In the genomic region with DNA sequence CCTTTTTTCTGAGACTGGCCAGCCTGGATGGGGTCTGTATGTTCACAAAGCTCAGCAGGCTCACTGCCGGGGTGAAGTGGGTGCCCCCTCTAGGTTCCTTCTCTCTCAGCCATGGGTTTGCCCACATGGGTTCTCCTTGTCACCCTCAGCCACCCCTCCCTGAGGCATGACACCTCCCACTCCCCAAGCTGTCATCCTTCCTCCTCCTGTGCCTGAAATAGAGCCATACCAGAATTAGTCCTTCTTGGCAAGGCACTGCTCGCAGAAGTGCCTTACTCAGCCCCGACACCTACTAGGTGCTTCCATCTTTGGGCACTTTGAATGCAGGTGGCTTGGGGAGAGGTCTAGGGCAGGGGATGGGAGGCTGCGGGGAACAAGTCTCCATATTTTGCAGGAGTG, we compare ENCODE assay signal across 13 cellular contexts.
A peak's percentile ranks its signal among the peaks of the same experiment; 100 is the strongest.
DNase-seq lines count a peak whose midpoint lies in the region; ATAC-seq, FAIRE-seq and TF ChIP-seq lines count a peak whose summit lies in the region.
"Had no signal": no experiment of that assay in that cellular context is flagged by ENCODE, and none has a peak within 500 bp of the region (broad histone marks: within the 10 kb centered on the region; RNA-seq: fewer than 3 reads in every experiment).

No MANE protein-coding gene starts in this region.

- H3K4me3 ChIP-seq in BLaER1 treated with 17β-estradiol and CSF1 and Interleukin-3, amounts not matched to agents 10 nM and 100 nM, result no peak overlapping the region
- H3K4me3 ChIP-seq in H1 (ENCODE audit: extremely low read depth in 1 of 4, insufficient read depth in 2 of 4, low read depth in 3 of 4, low read length in 4 of 4), result no peak overlapping the region
- no peak overlapping the region for H3K4me3 ChIP-seq in heart right ventricle
- H3K4me3 ChIP-seq: HAP-1 had no signal

- no peak overlapping the region for H3K56ac ChIP-seq in H1 (replicated peaks; ENCODE audit: insufficient read length, low read depth, low read length)

- intact Hi-C loops in heart right ventricle (cut with DNase I), result no loop called here

- H2AFZ ChIP-seq in H1 (ENCODE audit: low read length), result no peak overlapping the region

- no peak overlapping the region for H2BK5ac ChIP-seq in H1 (ENCODE audit: low read depth, low read length)

- no peak overlapping the region for H3K9ac ChIP-seq in BLaER1 treated with 17β-estradiol and CSF1 and Interleukin-3, amounts not matched to agents 10 nM and 100 nM
- no peak overlapping the region; a peak in 1 of 7 replicates for H3K9ac ChIP-seq in H1 (replicated peaks in 1 of 4; ENCODE audit: extremely low read depth in 1 of 4, low read depth in 3 of 4, low read length in 3 of 4)

- peaks cover 21 to 86% (median 74%) of the 10 kb centered on the region in 10 experiments for H3K4me1 ChIP-seq in BLaER1 treated with 17β-estradiol and CSF1 and Interleukin-3, amounts not matched to agents 10 nM and 100 nM
- H3K4me1 ChIP-seq in H1 (replicated peaks in 1 of 4; ENCODE audit: control insufficient read depth in 3 of 4, insufficient read depth in 4 of 4, low read length in 3 of 4), result no peaks in the 10 kb centered on the region; a peak in 3 of 7 replicates
- H3K4me1 ChIP-seq in heart right ventricle, result no peaks in the 10 kb centered on the region

- no peak overlapping the region for H2BK20ac ChIP-seq in H1 (ENCODE audit: low read length)

- no peak for TF ChIP-seq RAD21 in H1 (IDR thresholded peaks at IDR 0.05 in 1 of 2, conservative IDR thresholded peaks at IDR 0.05 in 1 of 2; ENCODE audit: low read depth in 2 of 2, low read length in 2 of 2)

- H4K20me1 ChIP-seq in BLaER1 treated with 17β-estradiol and CSF1 and Interleukin-3, amounts not matched to agents 10 nM and 100 nM, result no peaks in the 10 kb centered on the region
- no peaks in the 10 kb centered on the region for H4K20me1 ChIP-seq in H1 (replicated peaks in 1 of 2; ENCODE audit: control insufficient read depth in 1 of 2, insufficient read depth in 2 of 2, low read length in 2 of 2)

- DNase-seq in H1 (ENCODE audit: low read depth in 1 of 2, low spot score in 2 of 2) (no peak), putamen (ENCODE audit: low spot score) (peak; percentile 57), GM19240 (ENCODE audit: insufficient read length, low spot score) (no peak), heart right ventricle (no peak), GM10248 (ENCODE audit: extremely low spot score) (no peak)
- DNase-seq: CD4-positive, alpha-beta T cell; DMS153; DMS79; GDM1 had no signal

- H2AK5ac ChIP-seq in H1 (ENCODE audit: low read depth, low read length), result no peak overlapping the region

- H4K91ac ChIP-seq in H1 (replicated peaks; ENCODE audit: insufficient read length, low read length), result no peak overlapping the region

- no peak overlapping the region for H2BK120ac ChIP-seq in H1 (replicated peaks; ENCODE audit: low read depth, low read length)

- peaks cover 0 to 5% (median 0%) of the 10 kb centered on the region in 11 experiments; a peak in 1 of 22 replicates for H3K36me3 ChIP-seq in BLaER1 treated with 17β-estradiol and CSF1 and Interleukin-3, amounts not matched to agents 10 nM and 100 nM
- H3K36me3 ChIP-seq in H1 (ENCODE audit: control insufficient read depth in 2 of 4, insufficient read depth in 4 of 4, low read length in 3 of 4) (no peaks in the 10 kb centered on the region), heart right ventricle (no peaks in the 10 kb centered on the region)
- H3K36me3 ChIP-seq: HAP-1 had no signal

- no peak overlapping the region for H4K5ac ChIP-seq in H1 (ENCODE audit: insufficient read length, low read depth, low read length)

- no peak for TF ChIP-seq CTCF in H1 (IDR thresholded peaks at IDR 0.05; ENCODE audit: control extremely low read depth in 1 of 3, insufficient read depth in 1 of 3, low read depth in 1 of 3, low read length in 3 of 3)
- TF ChIP-seq CTCF in heart right ventricle (IDR thresholded peaks at IDR 0.05), result no peak
- no peak for TF ChIP-seq CTCF in GM10248 (IDR thresholded peaks at IDR 0.05; ENCODE audit: control extremely low read depth, extremely low read depth, low read depth, missing control alignments)

- H3K27ac ChIP-seq in BLaER1 treated with 17β-estradiol and CSF1 and Interleukin-3, amounts not matched to agents 10 nM and 100 nM, result no peak overlapping the region
- no peak overlapping the region for H3K27ac ChIP-seq in H1 (ENCODE audit: low read depth, low read length)
- H3K27ac ChIP-seq in heart right ventricle, result no peak overlapping the region
- H3K27ac ChIP-seq: C4-2B had no signal

- H3K79me1 ChIP-seq in H1 (ENCODE audit: low read depth, low read length), result no peaks in the 10 kb centered on the region

- H3K23ac ChIP-seq in H1 (ENCODE audit: insufficient read length), result no peak overlapping the region

- H3K9me3 ChIP-seq in BLaER1 treated with 17β-estradiol and CSF1 and Interleukin-3, amounts not matched to agents 10 nM and 100 nM (replicated peaks in 1 of 11), result no peaks in the 10 kb centered on the region
- H3K9me3 ChIP-seq in H1 (ENCODE audit: insufficient read depth in 2 of 2, low read depth in 1 of 2, low read length in 1 of 2) (peaks cover 27 to 28% of the 10 kb centered on the region in 2 experiments), heart right ventricle (peaks cover 0 to 32% (median 21%) of the 10 kb centered on the region in 11 donors)
- H3K9me3 ChIP-seq: HAP-1 had no signal

- no peak overlapping the region for H2BK15ac ChIP-seq in H1 (ENCODE audit: low read length)

- peak overlapping the region; percentile 17; the same call in 1 of the 2 replicates for H2BK12ac ChIP-seq in H1 (ENCODE audit: low read depth, low read length)

- 88% methylated on average over 4 of the region's 4 CpGs; no CpG with 5 or more reads in 1 of the 2 experiments for WGBS in H1 (ENCODE audit: extremely low coverage in 1 of 2, insufficient coverage in 1 of 2, insufficient read length in 1 of 2, insufficient replicate concordance in 2 of 2, low coverage in 1 of 2, low lambda C conversion rate in 2 of 2, missing lambda C conversion rate in 1 of 2), 2 experiments
- 90 to 95% methylated on average over 4 of the region's 4 CpGs for WGBS in heart right ventricle, 2 donors

- H3K79me2 ChIP-seq in H1 (ENCODE audit: control insufficient read depth in 1 of 2, insufficient read depth in 2 of 2, low read length in 2 of 2), result no peaks in the 10 kb centered on the region

- no peaks in the 10 kb centered on the region for H3K23me2 ChIP-seq in H1 (ENCODE audit: low read depth, low read length)

- no peak overlapping the region for H3K18ac ChIP-seq in H1 (ENCODE audit: extremely low read depth, low read length)

- no peak overlapping the region for H3K4ac ChIP-seq in H1 (replicated peaks; ENCODE audit: insufficient read length, low read depth, low read length)

- TF ChIP-seq POLR2A in H1 (IDR thresholded peaks at IDR 0.05; ENCODE audit: control extremely low read depth in 1 of 2, low read depth in 2 of 2, low read length in 2 of 2), result no peak

- no peak overlapping the region for H4K8ac ChIP-seq in H1 (ENCODE audit: extremely low read depth, insufficient read depth, low read length)

- TF ChIP-seq EP300 in H1 (IDR thresholded peaks at IDR 0.05; ENCODE audit: borderline replicate concordance in 1 of 2, low read depth in 2 of 2, low read length in 2 of 2), result no peak

- H3K27me3 ChIP-seq in BLaER1 treated with 17β-estradiol and CSF1 and Interleukin-3, amounts not matched to agents 10 nM and 100 nM, result no peaks in the 10 kb centered on the region
- H3K27me3 ChIP-seq in H1 (replicated peaks in 1 of 4; ENCODE audit: control insufficient read depth in 3 of 4, extremely low read depth in 1 of 4, insufficient read depth in 3 of 4, low read length in 3 of 4) (no peaks in the 10 kb centered on the region), heart right ventricle (peaks cover 0 to 13% (median 0%) of the 10 kb centered on the region in 7 donors)

- ATAC-seq in heart right ventricle, result no peak
- ATAC-seq: HepG2 had no signal

- H3K4me2 ChIP-seq in BLaER1 treated with 17β-estradiol and CSF1 and Interleukin-3, amounts not matched to agents 10 nM and 100 nM, result peak overlapping the region in 7 of 11 experiments; percentile 5 to 33 (median 26); a peak in 8 of 22 replicates
- no peak overlapping the region for H3K4me2 ChIP-seq in H1 (ENCODE audit: insufficient read depth in 1 of 2, low read depth in 2 of 2, low read length in 2 of 2)

- no peak for FAIRE-seq in H1 (lab: Jason Lieb, UNC)
- FAIRE-seq: HepG2 had no signal

- no peak overlapping the region for H3K14ac ChIP-seq in H1 (ENCODE audit: insufficient read length)

- POLR2A ChIA-PET in H1 (lab: Charles Lee; ENCODE audit: partially characterized antibody), result no interaction called here
- POLR2A ChIA-PET in GM10248 (lab: Yijun Ruan, JAX), result no interaction called here

- CTCF ChIA-PET in H1 (lab: Charles Lee; ENCODE audit: partially characterized antibody) (interaction anchor here (0.6 to 1.2 kb wide), 3 partner anchors 17 to 357 kb away, joined by 3 to 4 read pairs (median 3); no protein-coding TSS in a partner anchor), GM10248 (lab: Yijun Ruan, JAX) (no interaction called here)

TF ChIP-seq in H1, 55 proteins besides CTCF, POLR2A, EP300 and RAD21 (continues in another document):
- no peak for TF ChIP-seq SP4 (IDR thresholded peaks at IDR 0.05; ENCODE audit: low read length)
- TF ChIP-seq, protein P1, sequence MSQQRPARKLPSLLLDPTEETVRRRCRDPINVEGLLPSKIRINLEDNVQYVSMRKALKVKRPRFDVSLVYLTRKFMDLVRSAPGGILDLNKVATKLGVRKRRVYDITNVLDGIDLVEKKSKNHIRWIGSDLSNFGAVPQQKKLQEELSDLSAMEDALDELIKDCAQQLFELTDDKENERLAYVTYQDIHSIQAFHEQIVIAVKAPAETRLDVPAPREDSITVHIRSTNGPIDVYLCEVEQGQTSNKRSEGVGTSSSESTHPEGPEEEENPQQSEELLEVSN (IDR thresholded peaks at IDR 0.05), result no peak
- TF ChIP-seq HDAC6 (IDR thresholded peaks at IDR 0.05; ENCODE audit: low read depth, low read length), result no peak
- TF ChIP-seq BACH1 (IDR thresholded peaks at IDR 0.05; ENCODE audit: low read length), result no peak
- no peak for TF ChIP-seq ASH2L (IDR thresholded peaks at IDR 0.05; ENCODE audit: low read length)
- no peak for TF ChIP-seq HDAC2 (IDR thresholded peaks at IDR 0.05; ENCODE audit: borderline replicate concordance in 1 of 2, low read depth in 2 of 2, low read length in 2 of 2)
- TF ChIP-seq BRCA1 (IDR thresholded peaks at IDR 0.05; ENCODE audit: low read depth, low read length), result no peak
- TF ChIP-seq, protein P2, sequence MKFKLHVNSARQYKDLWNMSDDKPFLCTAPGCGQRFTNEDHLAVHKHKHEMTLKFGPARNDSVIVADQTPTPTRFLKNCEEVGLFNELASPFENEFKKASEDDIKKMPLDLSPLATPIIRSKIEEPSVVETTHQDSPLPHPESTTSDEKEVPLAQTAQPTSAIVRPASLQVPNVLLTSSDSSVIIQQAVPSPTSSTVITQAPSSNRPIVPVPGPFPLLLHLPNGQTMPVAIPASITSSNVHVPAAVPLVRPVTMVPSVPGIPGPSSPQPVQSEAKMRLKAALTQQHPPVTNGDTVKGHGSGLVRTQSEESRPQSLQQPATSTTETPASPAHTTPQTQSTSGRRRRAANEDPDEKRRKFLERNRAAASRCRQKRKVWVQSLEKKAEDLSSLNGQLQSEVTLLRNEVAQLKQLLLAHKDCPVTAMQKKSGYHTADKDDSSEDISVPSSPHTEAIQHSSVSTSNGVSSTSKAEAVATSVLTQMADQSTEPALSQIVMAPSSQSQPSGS (IDR thresholded peaks at IDR 0.05; ENCODE audit: low read length), result no peak
- TF ChIP-seq KDM5A (IDR thresholded peaks at IDR 0.05; ENCODE audit: low read length), result no peak

Comparison
In these comparisons a context has a peak if more than half of its experiments do, and no peak if none do; other contexts are left out.
1. H3K4me2 ChIP-seq: peak in BLaER1 treated with 17β-estradiol and CSF1 and Interleukin-3, amounts not matched to agents 10 nM and 100 nM (7 of 11); none in H1 (0 of 2).